16 cellular contexts compared by ENCODE assay signal in the genomic region with DNA sequence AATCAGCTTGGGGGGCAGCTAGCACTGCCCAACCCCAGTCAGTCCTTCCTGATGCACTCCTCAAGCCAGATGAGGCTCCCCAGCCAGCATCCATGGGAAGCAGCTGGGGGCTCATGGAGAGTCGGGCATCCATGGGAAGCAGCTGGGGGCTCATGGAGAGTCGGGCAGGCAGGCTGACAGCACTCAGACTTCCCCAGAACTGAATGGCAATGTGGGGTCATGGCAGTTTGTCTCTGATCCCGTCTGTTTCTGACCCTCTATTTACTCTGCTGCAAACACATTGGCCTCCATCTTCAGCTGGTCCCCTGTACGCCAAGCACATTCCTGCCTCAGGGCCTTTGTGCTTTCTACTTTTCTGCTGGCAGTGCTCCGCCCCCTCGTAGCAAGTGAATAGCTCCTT.
DNase-seq lines count a peak whose midpoint lies in the region; ATAC-seq and TF ChIP-seq lines count a peak whose summit lies in the region.
"Had no signal": no experiment of that assay in that cellular context is flagged by ENCODE, and none has a peak within 500 bp of the region (broad histone marks: within the 10 kb centered on the region; RNA-seq: fewer than 3 reads in every experiment).

No MANE protein-coding gene starts in this region.

- in situ Hi-C loops in mammary epithelial cell (cut with MboI; ENCODE audit: low sequenced_read_pairs in 2 of 2), result no loop called here

- POLR2A ChIA-PET in activated CD4-positive, alpha-beta memory T cell treated with anti-CD3 and anti-CD28 coated beads, Interleukin-2, amount 10 ng/mL, durations not matched to agents 7 days and 5 days (lab: Charles Lee), result no interaction called here
- POLR2A ChIA-PET in activated CD4-positive, alpha-beta memory T cell treated with anti-CD3 and anti-CD28 coated beads for 36 hours (lab: Charles Lee), result no interaction called here

- dilution Hi-C loops in mammary epithelial cell (cut with HindIII; ENCODE audit: low sequenced_read_pairs), result no loop called here

- WGBS in endodermal cell (ENCODE audit: insufficient coverage in 1 of 2, insufficient read length in 1 of 2), 2 experiments, result 88 to 93% methylated on average over 6 of the region's 6 CpGs
- WGBS in mammary epithelial cell (ENCODE audit: low coverage, missing lambda C conversion rate), result 74% methylated on average over 6 of the region's 6 CpGs

- H3K27ac ChIP-seq in endodermal cell (ENCODE audit: low read depth, low read length) (no peak overlapping the region), neural progenitor cell (no peak overlapping the region), mammary epithelial cell (ENCODE audit: insufficient read depth, low read depth, low read length) (no peak overlapping the region)
- H3K27ac ChIP-seq: 22Rv1, A549, C4-2B had no signal

- H3K9me3 ChIP-seq in endodermal cell (ENCODE audit: control insufficient read depth, low read length) (no peaks in the 10 kb centered on the region), neural progenitor cell (ENCODE audit: low read depth) (no peaks in the 10 kb centered on the region), mammary epithelial cell (replicated peaks; ENCODE audit: insufficient read depth, low read length) (no peaks in the 10 kb centered on the region)
- H3K9me3 ChIP-seq: A549 had no signal

- H4K20me1 ChIP-seq in neural progenitor cell (ENCODE audit: low read depth), result no peaks in the 10 kb centered on the region
- H4K20me1 ChIP-seq in mammary epithelial cell (ENCODE audit: insufficient read depth, low read length), result no peaks in the 10 kb centered on the region

- H3K4me2 ChIP-seq in neural progenitor cell (no peak overlapping the region), mammary epithelial cell (ENCODE audit: insufficient read depth, low read depth, low read length) (no peak overlapping the region)
- H3K4me2 ChIP-seq: A549 had no signal

- intact Hi-C loops in activated CD4-positive, alpha-beta memory T cell treated with anti-CD3 and anti-CD28 coated beads for 36 hours (cut with micrococcal nuclease), result no loop called here
- intact Hi-C loops in mammary epithelial cell (cut with micrococcal nuclease), result no loop called here

- no TSS peak for BruUV-seq in mammary epithelial cell (replicated peaks; lab: Mats Ljungman, UMichigan)

- TF ChIP-seq CTCF in endodermal cell (conservative IDR thresholded peaks at IDR 0.05) (no peak), neural progenitor cell (IDR thresholded peaks at IDR 0.05) (no peak), type B pancreatic cell (conservative IDR thresholded peaks at IDR 0.05) (no peak), mammary epithelial cell (conservative IDR thresholded peaks at IDR 0.05 in 1 of 2, IDR thresholded peaks at IDR 0.05 in 1 of 2; ENCODE audit: extremely low read depth in 1 of 2, insufficient read depth in 1 of 2, low read depth in 1 of 2, low read length in 2 of 2) (no peak)

- H2AFZ ChIP-seq in neural progenitor cell (replicated peaks) (no peak overlapping the region), mammary epithelial cell (ENCODE audit: low read depth, low read length) (no peak overlapping the region)

- DNase-seq in activated CD4-positive, alpha-beta memory T cell treated with anti-CD3 and anti-CD28 coated beads, Interleukin-2, amount 10 ng/mL, durations not matched to agents 7 days and 5 days, result peak; percentile 4
- no peak for DNase-seq in activated CD4-positive, alpha-beta memory T cell treated with anti-CD3 and anti-CD28 coated beads for 36 hours
- DNase-seq in endodermal cell (peak; percentile 41), neural progenitor cell (ENCODE audit: low spot score) (no peak), type B pancreatic cell (ENCODE audit: extremely low spot score, unreplicated experiment) (peak; percentile 51), mammary epithelial cell (no peak), foreskin melanocyte (no peak)
- DNase-seq: AML-193; Caco-2; CD4-positive, alpha-beta T cell; GF-D8; H9 had no signal

- H3K9ac ChIP-seq in endodermal cell (ENCODE audit: extremely low read depth, low read length, poor library complexity, severe bottlenecking) (no peak overlapping the region), neural progenitor cell (no peak overlapping the region), mammary epithelial cell (ENCODE audit: insufficient read depth, low read length) (no peak overlapping the region)

- no peaks in the 10 kb centered on the region for H3K27me3 Mint-ChIP-seq in activated CD4-positive, alpha-beta memory T cell treated with anti-CD3 and anti-CD28 coated beads, Interleukin-2, amount 10 ng/mL, durations not matched to agents 7 days and 5 days
- H3K27me3 Mint-ChIP-seq in activated CD4-positive, alpha-beta memory T cell treated with anti-CD3 and anti-CD28 coated beads for 36 hours, result peaks cover 9% of the 10 kb centered on the region
- H3K27me3 Mint-ChIP-seq in endodermal cell (ENCODE audit: insufficient read depth), result peaks cover 25% of the 10 kb centered on the region
- H3K27me3 Mint-ChIP-seq in neural progenitor cell (ENCODE audit: insufficient read depth, low read depth), result peaks cover 18% of the 10 kb centered on the region
- H3K27me3 Mint-ChIP-seq in type B pancreatic cell, result peaks cover 43% of the 10 kb centered on the region

- no peak overlapping the region for H3K4me3 ChIP-seq in endodermal cell (ENCODE audit: low read length)
- H3K4me3 ChIP-seq in neural progenitor cell, result no peak overlapping the region
- H3K4me3 ChIP-seq in mammary epithelial cell (replicated peaks in 1 of 3; ENCODE audit: insufficient read depth in 1 of 3, low read depth in 2 of 3, low read length in 3 of 3), result no peak overlapping the region
- H3K4me3 ChIP-seq: A549 had no signal

- peaks cover 21% of the 10 kb centered on the region for H3K27me3 ChIP-seq in endodermal cell (ENCODE audit: control insufficient read depth, insufficient read depth, low read length, poor library complexity, severe bottlenecking)
- peaks cover 7% of the 10 kb centered on the region for H3K27me3 ChIP-seq in neural progenitor cell
- no peaks in the 10 kb centered on the region for H3K27me3 ChIP-seq in mammary epithelial cell (ENCODE audit: insufficient read depth, low read length)

- H3K79me2 ChIP-seq in neural progenitor cell (ENCODE audit: low read depth), result no peaks in the 10 kb centered on the region
- H3K79me2 ChIP-seq in mammary epithelial cell (ENCODE audit: insufficient read depth, low read length), result no peaks in the 10 kb centered on the region

- H3K36me3 Mint-ChIP-seq in activated CD4-positive, alpha-beta memory T cell treated with anti-CD3 and anti-CD28 coated beads, Interleukin-2, amount 10 ng/mL, durations not matched to agents 7 days and 5 days (ENCODE audit: low read depth), result no peaks in the 10 kb centered on the region
- no peaks in the 10 kb centered on the region for H3K36me3 Mint-ChIP-seq in activated CD4-positive, alpha-beta memory T cell treated with anti-CD3 and anti-CD28 coated beads for 36 hours
- no peaks in the 10 kb centered on the region for H3K36me3 Mint-ChIP-seq in endodermal cell (ENCODE audit: low read depth)
- no peaks in the 10 kb centered on the region for H3K36me3 Mint-ChIP-seq in neural progenitor cell
- H3K36me3 Mint-ChIP-seq in type B pancreatic cell, result no peaks in the 10 kb centered on the region

- no peak overlapping the region for H3K27ac Mint-ChIP-seq in activated CD4-positive, alpha-beta memory T cell treated with anti-CD3 and anti-CD28 coated beads, Interleukin-2, amount 10 ng/mL, durations not matched to agents 7 days and 5 days
- H3K27ac Mint-ChIP-seq in activated CD4-positive, alpha-beta memory T cell treated with anti-CD3 and anti-CD28 coated beads for 36 hours, result no peak overlapping the region
- no peak overlapping the region for H3K27ac Mint-ChIP-seq in endodermal cell
- H3K27ac Mint-ChIP-seq in neural progenitor cell, result peak overlapping the region; percentile 48
- no peak overlapping the region for H3K27ac Mint-ChIP-seq in type B pancreatic cell
- H3K27ac Mint-ChIP-seq: CD4-positive, alpha-beta T cell had no signal

- H3K36me3 ChIP-seq in endodermal cell (ENCODE audit: control insufficient read depth, insufficient read depth, low read length) (no peaks in the 10 kb centered on the region), neural progenitor cell (no peaks in the 10 kb centered on the region), mammary epithelial cell (ENCODE audit: insufficient read depth, low read length) (no peaks in the 10 kb centered on the region)

- H3K4me1 ChIP-seq in endodermal cell (ENCODE audit: control insufficient read depth, insufficient read depth, low read length), result peaks cover 12% of the 10 kb centered on the region
- H3K4me1 ChIP-seq in neural progenitor cell, result peaks cover 13% of the 10 kb centered on the region
- peaks cover 6% of the 10 kb centered on the region for H3K4me1 ChIP-seq in mammary epithelial cell (ENCODE audit: insufficient read depth, low read length)
- H3K4me1 ChIP-seq: A549, Caco-2 had no signal

- ATAC-seq in HG02885 (IDR thresholded peaks at IDR 0.05; ENCODE audit: poor library complexity, unreplicated experiment), result no peak
- ATAC-seq: A549 had no signal

- no peak overlapping the region for H3K4me3 Mint-ChIP-seq in activated CD4-positive, alpha-beta memory T cell treated with anti-CD3 and anti-CD28 coated beads, Interleukin-2, amount 10 ng/mL, durations not matched to agents 7 days and 5 days
- no peak overlapping the region for H3K4me3 Mint-ChIP-seq in activated CD4-positive, alpha-beta memory T cell treated with anti-CD3 and anti-CD28 coated beads for 36 hours
- no peak overlapping the region for H3K4me3 Mint-ChIP-seq in endodermal cell
- no peak overlapping the region for H3K4me3 Mint-ChIP-seq in neural progenitor cell
- H3K4me3 Mint-ChIP-seq in type B pancreatic cell, result no peak overlapping the region
- H3K4me3 Mint-ChIP-seq: CD4-positive, alpha-beta T cell; H9 had no signal

- H3F3A ChIP-seq in neural progenitor cell (ENCODE audit: low read depth), result no peaks in the 10 kb centered on the region

- no peaks in the 10 kb centered on the region for H3K9me3 Mint-ChIP-seq in activated CD4-positive, alpha-beta memory T cell treated with anti-CD3 and anti-CD28 coated beads, Interleukin-2, amount 10 ng/mL, durations not matched to agents 7 days and 5 days
- no peaks in the 10 kb centered on the region for H3K9me3 Mint-ChIP-seq in activated CD4-positive, alpha-beta memory T cell treated with anti-CD3 and anti-CD28 coated beads for 36 hours
- H3K9me3 Mint-ChIP-seq in endodermal cell (no peaks in the 10 kb centered on the region), neural progenitor cell (no peaks in the 10 kb centered on the region), type B pancreatic cell (no peaks in the 10 kb centered on the region)
- H3K9me3 Mint-ChIP-seq: CD4-positive, alpha-beta T cell; H9 had no signal

- CTCF ChIA-PET in activated CD4-positive, alpha-beta memory T cell treated with anti-CD3 and anti-CD28 coated beads, Interleukin-2, amount 10 ng/mL, durations not matched to agents 7 days and 5 days (lab: Charles Lee), result interaction anchor here (0.9 to 1.4 kb wide), 2 partner anchors 9 kb away, joined by 3 to 4 read pairs; no protein-coding TSS in a partner anchor
- CTCF ChIA-PET in activated CD4-positive, alpha-beta memory T cell treated with anti-CD3 and anti-CD28 coated beads for 36 hours (lab: Charles Lee), result interaction anchor here (1.1 to 2.6 kb wide), 2 partner anchors 10 to 11 kb away, joined by 4 to 7 read pairs; no protein-coding TSS in a partner anchor
- CTCF ChIA-PET in mammary epithelial cell (lab: Charles Lee; ENCODE audit: low non-redundant PET), result no interaction called here

- no peaks in the 10 kb centered on the region for H3K4me1 Mint-ChIP-seq in activated CD4-positive, alpha-beta memory T cell treated with anti-CD3 and anti-CD28 coated beads, Interleukin-2, amount 10 ng/mL, durations not matched to agents 7 days and 5 days
- H3K4me1 Mint-ChIP-seq in activated CD4-positive, alpha-beta memory T cell treated with anti-CD3 and anti-CD28 coated beads for 36 hours (ENCODE audit: low read depth), result no peaks in the 10 kb centered on the region
- H3K4me1 Mint-ChIP-seq in endodermal cell, result peaks cover 6% of the 10 kb centered on the region
- peaks cover 13% of the 10 kb centered on the region for H3K4me1 Mint-ChIP-seq in neural progenitor cell
- peaks cover 4% of the 10 kb centered on the region for H3K4me1 Mint-ChIP-seq in type B pancreatic cell (ENCODE audit: unreplicated experiment)

Comparison
In these comparisons a context has a peak if more than half of its experiments do, and no peak if none do; other contexts are left out.
1. DNase-seq: peak in activated CD4-positive, alpha-beta memory T cell treated with anti-CD3 and anti-CD28 coated beads, Interleukin-2, amount 10 ng/mL, durations not matched to agents 7 days and 5 days (single experiment), endodermal cell (single experiment) and type B pancreatic cell (single experiment); none in activated CD4-positive, alpha-beta memory T cell treated with anti-CD3 and anti-CD28 coated beads for 36 hours (single experiment), neural progenitor cell (single experiment), mammary epithelial cell (single experiment) and foreskin melanocyte (single experiment).